ENCODE assay signal across 26 cellular contexts in the genomic region with DNA sequence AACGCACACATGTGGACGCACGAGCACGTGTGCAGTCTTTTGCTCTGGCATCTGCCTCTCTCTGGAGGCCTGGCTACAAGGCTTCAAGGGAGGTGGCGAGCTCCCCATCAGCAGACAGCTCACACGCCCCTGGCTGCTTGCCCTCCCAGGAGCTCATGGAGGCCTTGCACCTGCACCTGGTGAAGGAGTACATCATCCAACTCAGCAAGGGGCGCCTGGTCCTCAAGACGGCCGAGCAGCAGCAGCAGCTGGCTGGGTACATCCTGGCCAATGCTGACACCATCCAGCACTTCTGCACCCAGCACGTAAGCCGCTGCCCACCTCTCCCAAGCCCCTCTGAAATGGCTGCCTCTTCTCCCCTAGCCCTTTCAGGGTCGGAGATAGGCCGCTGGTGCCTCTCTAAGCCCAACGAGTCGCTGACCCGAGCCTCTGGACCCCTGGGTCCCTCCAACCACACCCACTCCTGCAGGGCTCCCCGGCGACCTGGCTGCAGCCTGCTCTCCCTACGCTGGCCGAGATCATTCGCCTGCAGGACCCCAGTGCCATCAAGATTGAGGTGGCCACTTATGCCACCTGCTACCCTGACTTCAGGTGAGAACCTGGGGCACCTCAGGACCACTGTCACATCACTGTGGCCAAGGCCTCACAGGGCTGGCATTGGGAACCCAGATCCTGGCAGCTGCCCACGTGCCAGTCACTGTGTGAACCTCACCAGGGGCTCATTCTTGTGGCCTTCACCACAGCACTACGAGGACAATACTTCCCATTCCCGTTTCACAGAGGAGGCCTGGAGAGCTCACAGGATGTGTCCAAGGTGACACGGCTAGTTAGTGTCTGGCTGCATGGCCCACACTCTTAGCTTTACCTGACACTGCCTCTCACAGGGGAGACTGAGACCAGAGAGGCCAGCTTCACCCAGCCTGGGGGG. TPM values are rescaled to one million over a fixed set of nuclear protein-coding genes. Genes with fewer than 3 reads are reported as not detected.
DNase-seq lines count a peak whose midpoint lies in the region; ATAC-seq, FAIRE-seq and TF ChIP-seq lines count a peak whose summit lies in the region.
"Had no signal": no experiment of that assay in that cellular context is flagged by ENCODE, and none has a peak within 500 bp of the region (broad histone marks: within the 10 kb centered on the region; RNA-seq: fewer than 3 reads in every experiment).

No MANE protein-coding gene starts in this region.

- FAIRE-seq in HepG2 (lab: Jason Lieb, UNC) = no peak
- FAIRE-seq: G401.6, H54 had no signal

- H3K9ac ChIP-seq in HepG2 (ENCODE audit: insufficient read depth, low read depth, low read length) = no peak overlapping the region
- H3K9ac ChIP-seq: BLaER1 had no signal

- BruUV-seq in A673 (replicated peaks; lab: Mats Ljungman, UMichigan) (no TSS peak), HepG2 (replicated peaks; lab: Mats Ljungman, UMichigan) (no TSS peak)

- TF ChIP-seq RAD21 in HepG2 (CRISPR knock-in tag; IDR thresholded peaks at IDR 0.05) = no peak

- TF ChIP-seq POLR2A in HepG2 (IDR thresholded peaks at IDR 0.05; ENCODE audit: insufficient read depth in 1 of 2, low read depth in 2 of 2, low read length in 2 of 2) = no peak

- H3K9me3 ChIP-seq in osteoblast (ENCODE audit: low read depth, low read length) (no peaks in the 10 kb centered on the region), A673 (ENCODE audit: low read depth, low read length, poor library complexity, severe bottlenecking) (no peaks in the 10 kb centered on the region), HepG2 (ENCODE audit: low read length) (no peaks in the 10 kb centered on the region)
- H3K9me3 ChIP-seq: BLaER1, MG63 had no signal

- intact Hi-C loops in A673 (cut with micrococcal nuclease; ENCODE audit: unreplicated experiment) = no loop called here
- intact Hi-C loops in head of caudate nucleus (cut with DNase I) = no loop called here
- intact Hi-C loops in HepG2 (cut with micrococcal nuclease; ENCODE audit: unreplicated experiment) = no loop called here

- no peak for ATAC-seq in HepG2
- ATAC-seq: PC-3, T-cell had no signal

- no peaks in the 10 kb centered on the region for H3K79me2 ChIP-seq in osteoblast (ENCODE audit: insufficient read depth, low read length)
- no peaks in the 10 kb centered on the region for H3K79me2 ChIP-seq in HepG2 (ENCODE audit: insufficient read depth, low read length)

- H3K27ac ChIP-seq in VCaP (peak overlapping the region; percentile 82; the same call in 1 of the 2 replicates), osteoblast (ENCODE audit: low read depth, low read length) (no peak overlapping the region), A673 (ENCODE audit: low read depth, low read length, poor library complexity, severe bottlenecking) (no peak overlapping the region), HepG2 (ENCODE audit: extremely low read length, insufficient read depth, low read length) (no peak overlapping the region)
- H3K27ac ChIP-seq: BLaER1 had no signal

- H3K27me3 ChIP-seq in osteoblast (ENCODE audit: insufficient read depth, low read length) (no peaks in the 10 kb centered on the region), A673 (replicated peaks; ENCODE audit: insufficient read depth, low read depth, low read length, poor library complexity) (no peaks in the 10 kb centered on the region), HepG2 (ENCODE audit: control insufficient read depth in 1 of 2, insufficient read depth in 2 of 2, low read length in 2 of 2) (peaks cover 7 to 31% of the 10 kb centered on the region in 2 experiments; a peak in 3 of 5 replicates)
- H3K27me3 ChIP-seq: BLaER1, MG63 had no signal

- H3K36me3 ChIP-seq in osteoblast (ENCODE audit: insufficient read depth, low read length) (peaks cover 33% of the 10 kb centered on the region), A673 (ENCODE audit: insufficient read depth, low read length, poor library complexity, severe bottlenecking) (no peaks in the 10 kb centered on the region), HepG2 (replicated peaks in 1 of 2; ENCODE audit: control insufficient read depth in 1 of 2, insufficient read depth in 2 of 2, low read length in 2 of 2) (no peaks in the 10 kb centered on the region)

- TF ChIP-seq EP300 in HepG2 (IDR thresholded peaks at IDR 0.05; ENCODE audit: low read depth in 2 of 2, low read length in 2 of 2) (no peak), HepG2 (CRISPR knock-in tag; IDR thresholded peaks at IDR 0.05; ENCODE audit: borderline replicate concordance) (no peak)

- H2AFZ ChIP-seq in osteoblast (ENCODE audit: low read length) (no peak overlapping the region), HepG2 (ENCODE audit: low read length) (no peak overlapping the region)

- H4K20me1 ChIP-seq in osteoblast (ENCODE audit: insufficient read depth, low read length) (peaks cover 16% of the 10 kb centered on the region), HepG2 (ENCODE audit: insufficient read depth, low read length) (no peaks in the 10 kb centered on the region; the same call in 1 of the 2 replicates)

- DNase-seq in NCI-H2196 (lab: John Stamatoyannopoulos, UW; ENCODE audit: unreplicated experiment) = peak; percentile 3
- DNase-seq in NCI-H2196 treated with DMSO at 0.1 percent for 48 hours (lab: John Stamatoyannopoulos, UW; ENCODE audit: unreplicated experiment) = no peak
- peak; percentile 21 for DNase-seq in NAMALWA (ENCODE audit: low spot score)
- peak; percentile 81 for DNase-seq in osteoblast (ENCODE audit: insufficient read length, low spot score, missing footprints)
- no peak for DNase-seq in A673 (ENCODE audit: low spot score)
- DNase-seq in head of caudate nucleus = no peak
- DNase-seq in HepG2 (ENCODE audit: low spot score) = no peak
- DNase-seq: CD4-positive, CD25-positive, alpha-beta regulatory T cell; HFFc6; KG1; MG63; NCI-H187; NCI-H2081 treated with DMSO at 0.1 percent for 48 hours; NCI-H510A; PC-3; SHP77; T-cell had no signal

- in situ Hi-C loops in HepG2 (cut with HindIII; ENCODE audit: extremely low pct_ligation_motif_present, low pct_unique_long_range_greater_than_20kb) = no loop called here

- CTCF ChIA-PET in A673 (lab: Charles Lee) = no interaction called here
- CTCF ChIA-PET in HepG2 (lab: Yijun Ruan, JAX; ENCODE audit: low intra/inter-chr PET ratio, low total read pairs) = no interaction called here

- WGBS in HepG2 (ENCODE audit: low lambda C conversion rate) = 78% methylated on average over 12 of the region's 25 CpGs

- no peak overlapping the region for H3K4me3 ChIP-seq in osteoblast (ENCODE audit: insufficient read depth, low read length)
- no peak overlapping the region for H3K4me3 ChIP-seq in A673 (ENCODE audit: low read depth, low read length, poor library complexity, severe bottlenecking)
- no peak overlapping the region for H3K4me3 ChIP-seq in HepG2 (replicated peaks in 1 of 3; ENCODE audit: insufficient read depth in 1 of 3, low read depth in 2 of 3, low read length in 3 of 3)
- H3K4me3 ChIP-seq: BLaER1, MG63 had no signal

- no peak for TF ChIP-seq CTCF in VCaP (conservative IDR thresholded peaks at IDR 0.05)
- TF ChIP-seq CTCF in osteoblast (IDR thresholded peaks at IDR 0.05; ENCODE audit: extremely low read depth, low read depth, low read length) = no peak
- no peak for TF ChIP-seq CTCF in A673 (conservative IDR thresholded peaks at IDR 0.05; ENCODE audit: low read depth, low read length)
- TF ChIP-seq CTCF in HepG2 (CRISPR knock-in tag; IDR thresholded peaks at IDR 0.05) = no peak

- no peak overlapping the region for H3K4me2 ChIP-seq in osteoblast (ENCODE audit: insufficient read depth, low read length)
- no peak overlapping the region for H3K4me2 ChIP-seq in HepG2 (ENCODE audit: low read depth, low read length)
- H3K4me2 ChIP-seq: BLaER1 had no signal

- POLR2A ChIA-PET in A673 (lab: Charles Lee; ENCODE audit: low non-redundant PET) (no interaction called here), HepG2 (lab: Yijun Ruan, JAX) (interaction anchor here (0.6 kb wide), 1 partner anchor 213 kb away, joined by 6 read pairs; no protein-coding TSS in a partner anchor)

- H3K4me1 ChIP-seq in osteoblast (ENCODE audit: insufficient read depth, low read length) (peaks cover 32% of the 10 kb centered on the region), A673 (ENCODE audit: insufficient read depth, low read length, poor library complexity, severe bottlenecking) (peaks cover 12% of the 10 kb centered on the region), HepG2 (ENCODE audit: insufficient read depth, low read length) (peaks cover 33% of the 10 kb centered on the region)

RNA-seq across cellular contexts. Expression of gene TNFAIP2, which starts 10.2 kb away (rescaled TPM):
- total RNA-seq in osteoblast (41.3 and 60.1 TPM in 2 replicates), A673 (2021) (5.5 and 7.0 TPM in 2 replicates), HepG2 (2016; rRNA removed; fragmentation: Illumina TruSeq; extraction: Trizol) (0.45 and 0.46 TPM in 2 replicates)
- total RNA-seq in HepG2 (2016; cell fraction: cytosol; rRNA removed; fragmentation: Illumina TruSeq; extraction: Trizol; ENCODE audit: low read depth) = not detected in 2 replicates
- total RNA-seq in HepG2 (2016; cell fraction: insoluble cytoplasmic fraction; rRNA removed; fragmentation: Illumina TruSeq; extraction: Trizol) = 0.45 and 0.67 TPM in 2 replicates
- total RNA-seq in HepG2 (2016; cell fraction: membrane; rRNA removed; fragmentation: Illumina TruSeq; extraction: Trizol) = 0.31 and 0.40 TPM in 2 replicates
- total RNA-seq in HepG2 (2016; cell fraction: nucleus; rRNA removed; fragmentation: Illumina TruSeq; extraction: Trizol) = 0.34 and 0.94 TPM in 2 replicates
- 0.91 and 1.5 TPM in 2 replicates for polyA plus RNA-seq in HepG2 (2011; rRNA removed)
- polyA plus RNA-seq in HepG2 (2011; cell fraction: cytosol; rRNA removed) = 0.28 and 0.81 TPM in 2 replicates
- polyA plus RNA-seq in HepG2 (2011; cell fraction: nucleus; rRNA removed) = 7.5 and 18.0 TPM in 2 replicates
- 0.36 and 0.61 TPM in 2 replicates for polyA plus RNA-seq in HepG2 (2012)
- not detected in 2 replicates for polyA plus RNA-seq in HepG2 (2016; cell fraction: cytosol; fragmentation: Illumina TruSeq; extraction: Trizol; ENCODE audit: low read depth)
- 0.16 and 0.42 TPM in 2 replicates for polyA plus RNA-seq in HepG2 (2016; cell fraction: insoluble cytoplasmic fraction; fragmentation: Illumina TruSeq; extraction: Trizol; ENCODE audit: low read depth)
- 0.18 and 0.23 TPM in 2 replicates for polyA plus RNA-seq in HepG2 (2016; cell fraction: membrane; fragmentation: Illumina TruSeq; extraction: Trizol; ENCODE audit: low read depth)
- 0.83 and 1.8 TPM in 2 replicates for polyA plus RNA-seq in HepG2 (2016; cell fraction: nucleus; fragmentation: Illumina TruSeq; extraction: Trizol; ENCODE audit: insufficient read depth, low read depth)
- 2.4 and 123 TPM in 2 replicates for polyA minus RNA-seq in HepG2 (2011; rRNA and poly(A)+ RNA removed; ENCODE audit: low replicate concordance)
- polyA minus RNA-seq in HepG2 (2011; cell fraction: cytosol; rRNA and poly(A)+ RNA removed) = 0.79 and 1.2 TPM in 2 replicates
- polyA minus RNA-seq in HepG2 (2011; cell fraction: nucleus; rRNA and poly(A)+ RNA removed) = 1.5 and 2.1 TPM in 2 replicates
- total RNA-seq: SK-MEL-5 had no signal
- polyA plus RNA-seq: CD4-positive, CD25-positive, alpha-beta regulatory T cell had no signal

RNA-seq across cellular contexts. Expression of gene EXOC3L4, which starts 39.0 kb away (rescaled TPM):
- total RNA-seq in osteoblast (0.29 TPM in 1 of 2 replicates, not detected in the other), A673 (2021) (not detected in 2 replicates), HepG2 (2016; rRNA removed; fragmentation: Illumina TruSeq; extraction: Trizol) (11.3 and 27.0 TPM in 2 replicates)
- 6.3 and 6.7 TPM in 2 replicates for total RNA-seq in HepG2 (2016; cell fraction: cytosol; rRNA removed; fragmentation: Illumina TruSeq; extraction: Trizol; ENCODE audit: low read depth)
- total RNA-seq in HepG2 (2016; cell fraction: insoluble cytoplasmic fraction; rRNA removed; fragmentation: Illumina TruSeq; extraction: Trizol) = 9.0 and 28.6 TPM in 2 replicates
- 11.1 and 11.5 TPM in 2 replicates for total RNA-seq in HepG2 (2016; cell fraction: membrane; rRNA removed; fragmentation: Illumina TruSeq; extraction: Trizol)
- total RNA-seq in HepG2 (2016; cell fraction: nucleus; rRNA removed; fragmentation: Illumina TruSeq; extraction: Trizol) = 32.0 and 33.7 TPM in 2 replicates
- polyA plus RNA-seq in HepG2 (2011; rRNA removed) = 11.8 and 21.2 TPM in 2 replicates
- 10.4 and 15.5 TPM in 2 replicates for polyA plus RNA-seq in HepG2 (2011; cell fraction: cytosol; rRNA removed)
- polyA plus RNA-seq in HepG2 (2011; cell fraction: nucleus; rRNA removed) = 157 and 161 TPM in 2 replicates
- 12.5 and 20.1 TPM in 2 replicates for polyA plus RNA-seq in HepG2 (2012)
- polyA plus RNA-seq in HepG2 (2016; cell fraction: cytosol; fragmentation: Illumina TruSeq; extraction: Trizol; ENCODE audit: low read depth) = 4.1 and 4.2 TPM in 2 replicates
- polyA plus RNA-seq in HepG2 (2016; cell fraction: insoluble cytoplasmic fraction; fragmentation: Illumina TruSeq; extraction: Trizol; ENCODE audit: low read depth) = 7.6 and 10.6 TPM in 2 replicates
- polyA plus RNA-seq in HepG2 (2016; cell fraction: membrane; fragmentation: Illumina TruSeq; extraction: Trizol; ENCODE audit: low read depth) = 6.1 and 7.1 TPM in 2 replicates
- polyA plus RNA-seq in HepG2 (2016; cell fraction: nucleus; fragmentation: Illumina TruSeq; extraction: Trizol; ENCODE audit: insufficient read depth, low read depth) = 105 and 107 TPM in 2 replicates
- polyA minus RNA-seq in HepG2 (2011; rRNA and poly(A)+ RNA removed; ENCODE audit: low replicate concordance) = 0.28 and 10.1 TPM in 2 replicates
- polyA minus RNA-seq in HepG2 (2011; cell fraction: cytosol; rRNA and poly(A)+ RNA removed) = 3.4 and 5.3 TPM in 2 replicates
- 24.7 and 29.2 TPM in 2 replicates for polyA minus RNA-seq in HepG2 (2011; cell fraction: nucleus; rRNA and poly(A)+ RNA removed)
- total RNA-seq: CD4-positive, CD25-positive, alpha-beta regulatory T cell; RPMI7951; SK-MEL-5; T-helper 2 cell treated with Interferon-gamma antibody and Interleukin-4, amounts not matched to agents 100 ng/mL and 5 ng/mL, for 36 hours had no signal
- polyA plus RNA-seq: AG04450; CD4-positive, CD25-positive, alpha-beta regulatory T cell had no signal

RNA-seq across cellular contexts. Expression of gene LBHD2, which starts 49.5 kb away (rescaled TPM):
- total RNA-seq in osteoblast (not detected in 2 replicates), A673 (2021) (0.99 and 2.3 TPM in 2 replicates), HepG2 (2016; rRNA removed; fragmentation: Illumina TruSeq; extraction: Trizol) (0.72 and 1.00 TPM in 2 replicates)
- total RNA-seq in HepG2 (2016; cell fraction: cytosol; rRNA removed; fragmentation: Illumina TruSeq; extraction: Trizol; ENCODE audit: low read depth) = 2.3 and 2.8 TPM in 2 replicates
- 0.37 and 0.39 TPM in 2 replicates for total RNA-seq in HepG2 (2016; cell fraction: insoluble cytoplasmic fraction; rRNA removed; fragmentation: Illumina TruSeq; extraction: Trizol)
- 1.1 and 4.0 TPM in 2 replicates for total RNA-seq in HepG2 (2016; cell fraction: membrane; rRNA removed; fragmentation: Illumina TruSeq; extraction: Trizol)
- not detected in 2 replicates for total RNA-seq in HepG2 (2016; cell fraction: nucleus; rRNA removed; fragmentation: Illumina TruSeq; extraction: Trizol)
- polyA plus RNA-seq in HepG2 (2011; rRNA removed) = 0.67 and 0.95 TPM in 2 replicates
- polyA plus RNA-seq in HepG2 (2011; cell fraction: cytosol; rRNA removed) = 0.85 and 2.1 TPM in 2 replicates
- 0.64 and 1.0 TPM in 2 replicates for polyA plus RNA-seq in HepG2 (2011; cell fraction: nucleus; rRNA removed)
- 0.40 and 0.72 TPM in 2 replicates for polyA plus RNA-seq in HepG2 (2012)
- 2.9 and 3.8 TPM in 2 replicates for polyA plus RNA-seq in HepG2 (2016; cell fraction: cytosol; fragmentation: Illumina TruSeq; extraction: Trizol; ENCODE audit: low read depth)
- polyA plus RNA-seq in HepG2 (2016; cell fraction: insoluble cytoplasmic fraction; fragmentation: Illumina TruSeq; extraction: Trizol; ENCODE audit: low read depth) = 0.36 and 0.88 TPM in 2 replicates
- polyA plus RNA-seq in HepG2 (2016; cell fraction: membrane; fragmentation: Illumina TruSeq; extraction: Trizol; ENCODE audit: low read depth) = 0.86 and 1.1 TPM in 2 replicates
- polyA plus RNA-seq in HepG2 (2016; cell fraction: nucleus; fragmentation: Illumina TruSeq; extraction: Trizol; ENCODE audit: insufficient read depth, low read depth) = 0.73 and 0.75 TPM in 2 replicates
- polyA minus RNA-seq in HepG2 (2011; rRNA and poly(A)+ RNA removed; ENCODE audit: low replicate concordance) = 0.30 TPM in 1 of 2 replicates, not detected in the other
- polyA minus RNA-seq in HepG2 (2011; cell fraction: cytosol; rRNA and poly(A)+ RNA removed) = not detected in 2 replicates
- not detected in 2 replicates for polyA minus RNA-seq in HepG2 (2011; cell fraction: nucleus; rRNA and poly(A)+ RNA removed)
- total RNA-seq: A172; CD4-positive, CD25-positive, alpha-beta regulatory T cell; HFFc6; PC-3; RPMI7951; SK-MEL-5; T-cell; T-helper 2 cell treated with Interferon-gamma antibody and Interleukin-4, amounts not matched to agents 100 ng/mL and 5 ng/mL, for 36 hours had no signal
- polyA plus RNA-seq: AG04450; CD4-positive, CD25-positive, alpha-beta regulatory T cell had no signal

Comparison
In these comparisons a context has a peak if more than half of its experiments do, and no peak if none do; other contexts are left out.
1. DNase-seq: peak in NCI-H2196 (single experiment), NAMALWA (single experiment) and osteoblast (single experiment); none in NCI-H2196 treated with DMSO at 0.1 percent for 48 hours (single experiment), A673 (single experiment), head of caudate nucleus (0 of 42) and HepG2 (single experiment).